Comparison of ENCODE assay signal across 1 cellular context in the genomic region with DNA sequence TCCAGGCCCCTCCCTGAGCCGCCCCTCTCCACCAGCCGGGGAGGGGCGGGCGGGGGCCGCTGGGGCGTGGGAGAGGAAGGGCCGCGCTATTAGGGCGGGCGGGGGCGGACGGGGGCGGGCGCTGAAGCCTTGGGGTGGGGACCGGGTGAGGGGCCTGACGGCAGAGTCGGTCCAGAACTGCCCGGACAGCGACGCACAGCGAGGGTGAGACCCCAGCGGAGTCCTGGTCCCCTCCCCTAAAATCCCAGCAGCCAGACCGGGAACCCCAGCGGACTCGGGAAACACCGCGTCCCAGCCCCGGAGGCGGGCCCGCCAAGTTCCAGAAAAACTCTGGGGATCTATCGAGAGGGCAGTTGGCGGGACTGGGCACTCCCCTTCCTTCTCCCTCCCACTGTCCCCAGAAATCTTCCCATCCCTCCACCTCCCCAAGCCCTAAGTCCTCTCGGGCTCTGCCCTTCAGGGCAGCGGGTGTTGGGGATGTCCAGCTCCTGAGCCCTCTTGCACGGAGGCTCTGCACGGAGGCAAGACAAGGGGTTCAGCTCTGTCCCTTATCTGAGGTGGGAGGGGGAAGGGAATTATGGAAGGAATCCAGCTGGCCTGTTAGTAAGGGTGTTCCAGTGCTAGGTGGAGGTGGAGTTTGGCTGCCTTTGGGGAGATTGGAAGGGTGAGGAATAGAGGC.
TF ChIP-seq lines count a peak whose summit lies in the region.

A gene with protein sequence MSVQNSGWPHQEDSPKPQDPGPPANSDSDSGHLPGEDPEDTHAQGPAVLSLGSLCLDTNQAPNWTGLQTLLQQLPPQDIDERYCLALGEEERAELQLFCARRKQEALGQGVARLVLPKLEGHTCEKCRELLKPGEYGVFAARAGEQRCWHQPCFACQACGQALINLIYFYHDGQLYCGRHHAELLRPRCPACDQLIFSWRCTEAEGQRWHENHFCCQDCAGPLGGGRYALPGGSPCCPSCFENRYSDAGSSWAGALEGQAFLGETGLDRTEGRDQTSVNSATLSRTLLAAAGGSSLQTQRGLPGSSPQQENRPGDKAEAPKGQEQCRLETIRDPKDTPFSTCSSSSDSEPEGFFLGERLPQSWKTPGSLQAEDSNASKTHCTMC (plus strand): TSS at position 160 of the 679 bp plus-strand sequence. CDS start 2,692 bp downstream, outside the sequence.

TF ChIP-seq in H1, 55 proteins besides CTCF, POLR2A, EP300 and RAD21:
- TF ChIP-seq TAF7 (optimal IDR thresholded peaks at IDR 0.05; ENCODE audit: borderline replicate concordance, low read depth, low read length), result no peak
- no peak for TF ChIP-seq POLR2AphosphoS5 (IDR thresholded peaks at IDR 0.05; ENCODE audit: low read depth, low read length)
- no peak for TF ChIP-seq BRCA1 (IDR thresholded peaks at IDR 0.05; ENCODE audit: low read depth, low read length)
- no peak for TF ChIP-seq CEBPB (IDR thresholded peaks at IDR 0.05; ENCODE audit: low read depth, low read length)
- no peak for TF ChIP-seq PHF8 (conservative IDR thresholded peaks at IDR 0.05; ENCODE audit: low read depth, low read length)
- TF ChIP-seq RFX5 (IDR thresholded peaks at IDR 0.05; ENCODE audit: borderline replicate concordance, low read depth, low read length), result no peak
- no peak for TF ChIP-seq TCF12 (IDR thresholded peaks at IDR 0.05; ENCODE audit: low read depth, low read length)
- TF ChIP-seq BACH1 (IDR thresholded peaks at IDR 0.05; ENCODE audit: low read length), result no peak
- no peak for TF ChIP-seq YY1 (IDR thresholded peaks at IDR 0.05; ENCODE audit: low read depth, low read length)
- TF ChIP-seq, protein P1, sequence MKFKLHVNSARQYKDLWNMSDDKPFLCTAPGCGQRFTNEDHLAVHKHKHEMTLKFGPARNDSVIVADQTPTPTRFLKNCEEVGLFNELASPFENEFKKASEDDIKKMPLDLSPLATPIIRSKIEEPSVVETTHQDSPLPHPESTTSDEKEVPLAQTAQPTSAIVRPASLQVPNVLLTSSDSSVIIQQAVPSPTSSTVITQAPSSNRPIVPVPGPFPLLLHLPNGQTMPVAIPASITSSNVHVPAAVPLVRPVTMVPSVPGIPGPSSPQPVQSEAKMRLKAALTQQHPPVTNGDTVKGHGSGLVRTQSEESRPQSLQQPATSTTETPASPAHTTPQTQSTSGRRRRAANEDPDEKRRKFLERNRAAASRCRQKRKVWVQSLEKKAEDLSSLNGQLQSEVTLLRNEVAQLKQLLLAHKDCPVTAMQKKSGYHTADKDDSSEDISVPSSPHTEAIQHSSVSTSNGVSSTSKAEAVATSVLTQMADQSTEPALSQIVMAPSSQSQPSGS (IDR thresholded peaks at IDR 0.05; ENCODE audit: low read length), result no peak
- peak; percentile 41; the same call in 1 of the 2 replicates for TF ChIP-seq SUZ12 (IDR thresholded peaks at IDR 0.05; ENCODE audit: low read length)
- TF ChIP-seq NRF1 (IDR thresholded peaks at IDR 0.05; ENCODE audit: low read depth, low read length), result no peak
- no peak for TF ChIP-seq SIRT6 (IDR thresholded peaks at IDR 0.05; ENCODE audit: low read length)
- TF ChIP-seq TBP (IDR thresholded peaks at IDR 0.05; ENCODE audit: low read depth, low read length), result no peak
- no peak for TF ChIP-seq TEAD4 (IDR thresholded peaks at IDR 0.05; ENCODE audit: low read depth, low read length)
- TF ChIP-seq FOSL1 (IDR thresholded peaks at IDR 0.05; ENCODE audit: insufficient read depth, low read depth, low read length), result no peak
- TF ChIP-seq, protein P2, sequence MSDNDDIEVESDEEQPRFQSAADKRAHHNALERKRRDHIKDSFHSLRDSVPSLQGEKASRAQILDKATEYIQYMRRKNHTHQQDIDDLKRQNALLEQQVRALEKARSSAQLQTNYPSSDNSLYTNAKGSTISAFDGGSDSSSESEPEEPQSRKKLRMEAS (IDR thresholded peaks at IDR 0.05), result no peak
- no peak for TF ChIP-seq EZH2 (IDR thresholded peaks at IDR 0.05; ENCODE audit: low read depth, low read length, severe bottlenecking)
- TF ChIP-seq, protein P3, sequence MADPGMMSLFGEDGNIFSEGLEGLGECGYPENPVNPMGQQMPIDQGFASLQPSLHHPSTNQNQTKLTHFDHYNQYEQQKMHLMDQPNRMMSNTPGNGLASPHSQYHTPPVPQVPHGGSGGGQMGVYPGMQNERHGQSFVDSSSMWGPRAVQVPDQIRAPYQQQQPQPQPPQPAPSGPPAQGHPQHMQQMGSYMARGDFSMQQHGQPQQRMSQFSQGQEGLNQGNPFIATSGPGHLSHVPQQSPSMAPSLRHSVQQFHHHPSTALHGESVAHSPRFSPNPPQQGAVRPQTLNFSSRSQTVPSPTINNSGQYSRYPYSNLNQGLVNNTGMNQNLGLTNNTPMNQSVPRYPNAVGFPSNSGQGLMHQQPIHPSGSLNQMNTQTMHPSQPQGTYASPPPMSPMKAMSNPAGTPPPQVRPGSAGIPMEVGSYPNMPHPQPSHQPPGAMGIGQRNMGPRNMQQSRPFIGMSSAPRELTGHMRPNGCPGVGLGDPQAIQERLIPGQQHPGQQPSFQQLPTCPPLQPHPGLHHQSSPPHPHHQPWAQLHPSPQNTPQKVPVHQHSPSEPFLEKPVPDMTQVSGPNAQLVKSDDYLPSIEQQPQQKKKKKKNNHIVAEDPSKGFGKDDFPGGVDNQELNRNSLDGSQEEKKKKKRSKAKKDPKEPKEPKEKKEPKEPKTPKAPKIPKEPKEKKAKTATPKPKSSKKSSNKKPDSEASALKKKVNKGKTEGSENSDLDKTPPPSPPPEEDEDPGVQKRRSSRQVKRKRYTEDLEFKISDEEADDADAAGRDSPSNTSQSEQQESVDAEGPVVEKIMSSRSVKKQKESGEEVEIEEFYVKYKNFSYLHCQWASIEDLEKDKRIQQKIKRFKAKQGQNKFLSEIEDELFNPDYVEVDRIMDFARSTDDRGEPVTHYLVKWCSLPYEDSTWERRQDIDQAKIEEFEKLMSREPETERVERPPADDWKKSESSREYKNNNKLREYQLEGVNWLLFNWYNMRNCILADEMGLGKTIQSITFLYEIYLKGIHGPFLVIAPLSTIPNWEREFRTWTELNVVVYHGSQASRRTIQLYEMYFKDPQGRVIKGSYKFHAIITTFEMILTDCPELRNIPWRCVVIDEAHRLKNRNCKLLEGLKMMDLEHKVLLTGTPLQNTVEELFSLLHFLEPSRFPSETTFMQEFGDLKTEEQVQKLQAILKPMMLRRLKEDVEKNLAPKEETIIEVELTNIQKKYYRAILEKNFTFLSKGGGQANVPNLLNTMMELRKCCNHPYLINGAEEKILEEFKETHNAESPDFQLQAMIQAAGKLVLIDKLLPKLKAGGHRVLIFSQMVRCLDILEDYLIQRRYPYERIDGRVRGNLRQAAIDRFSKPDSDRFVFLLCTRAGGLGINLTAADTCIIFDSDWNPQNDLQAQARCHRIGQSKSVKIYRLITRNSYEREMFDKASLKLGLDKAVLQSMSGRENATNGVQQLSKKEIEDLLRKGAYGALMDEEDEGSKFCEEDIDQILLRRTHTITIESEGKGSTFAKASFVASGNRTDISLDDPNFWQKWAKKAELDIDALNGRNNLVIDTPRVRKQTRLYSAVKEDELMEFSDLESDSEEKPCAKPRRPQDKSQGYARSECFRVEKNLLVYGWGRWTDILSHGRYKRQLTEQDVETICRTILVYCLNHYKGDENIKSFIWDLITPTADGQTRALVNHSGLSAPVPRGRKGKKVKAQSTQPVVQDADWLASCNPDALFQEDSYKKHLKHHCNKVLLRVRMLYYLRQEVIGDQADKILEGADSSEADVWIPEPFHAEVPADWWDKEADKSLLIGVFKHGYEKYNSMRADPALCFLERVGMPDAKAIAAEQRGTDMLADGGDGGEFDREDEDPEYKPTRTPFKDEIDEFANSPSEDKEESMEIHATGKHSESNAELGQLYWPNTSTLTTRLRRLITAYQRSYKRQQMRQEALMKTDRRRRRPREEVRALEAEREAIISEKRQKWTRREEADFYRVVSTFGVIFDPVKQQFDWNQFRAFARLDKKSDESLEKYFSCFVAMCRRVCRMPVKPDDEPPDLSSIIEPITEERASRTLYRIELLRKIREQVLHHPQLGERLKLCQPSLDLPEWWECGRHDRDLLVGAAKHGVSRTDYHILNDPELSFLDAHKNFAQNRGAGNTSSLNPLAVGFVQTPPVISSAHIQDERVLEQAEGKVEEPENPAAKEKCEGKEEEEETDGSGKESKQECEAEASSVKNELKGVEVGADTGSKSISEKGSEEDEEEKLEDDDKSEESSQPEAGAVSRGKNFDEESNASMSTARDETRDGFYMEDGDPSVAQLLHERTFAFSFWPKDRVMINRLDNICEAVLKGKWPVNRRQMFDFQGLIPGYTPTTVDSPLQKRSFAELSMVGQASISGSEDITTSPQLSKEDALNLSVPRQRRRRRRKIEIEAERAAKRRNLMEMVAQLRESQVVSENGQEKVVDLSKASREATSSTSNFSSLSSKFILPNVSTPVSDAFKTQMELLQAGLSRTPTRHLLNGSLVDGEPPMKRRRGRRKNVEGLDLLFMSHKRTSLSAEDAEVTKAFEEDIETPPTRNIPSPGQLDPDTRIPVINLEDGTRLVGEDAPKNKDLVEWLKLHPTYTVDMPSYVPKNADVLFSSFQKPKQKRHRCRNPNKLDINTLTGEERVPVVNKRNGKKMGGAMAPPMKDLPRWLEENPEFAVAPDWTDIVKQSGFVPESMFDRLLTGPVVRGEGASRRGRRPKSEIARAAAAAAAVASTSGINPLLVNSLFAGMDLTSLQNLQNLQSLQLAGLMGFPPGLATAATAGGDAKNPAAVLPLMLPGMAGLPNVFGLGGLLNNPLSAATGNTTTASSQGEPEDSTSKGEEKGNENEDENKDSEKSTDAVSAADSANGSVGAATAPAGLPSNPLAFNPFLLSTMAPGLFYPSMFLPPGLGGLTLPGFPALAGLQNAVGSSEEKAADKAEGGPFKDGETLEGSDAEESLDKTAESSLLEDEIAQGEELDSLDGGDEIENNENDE (IDR thresholded peaks at IDR 0.05; ENCODE audit: insufficient replicate concordance, low read length), result no peak
- TF ChIP-seq, protein P4, sequence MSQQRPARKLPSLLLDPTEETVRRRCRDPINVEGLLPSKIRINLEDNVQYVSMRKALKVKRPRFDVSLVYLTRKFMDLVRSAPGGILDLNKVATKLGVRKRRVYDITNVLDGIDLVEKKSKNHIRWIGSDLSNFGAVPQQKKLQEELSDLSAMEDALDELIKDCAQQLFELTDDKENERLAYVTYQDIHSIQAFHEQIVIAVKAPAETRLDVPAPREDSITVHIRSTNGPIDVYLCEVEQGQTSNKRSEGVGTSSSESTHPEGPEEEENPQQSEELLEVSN (IDR thresholded peaks at IDR 0.05), result no peak
- peak; percentile 95 for TF ChIP-seq KDM4A (IDR thresholded peaks at IDR 0.05; ENCODE audit: low read depth, low read length, severe bottlenecking)
- TF ChIP-seq, protein P5, sequence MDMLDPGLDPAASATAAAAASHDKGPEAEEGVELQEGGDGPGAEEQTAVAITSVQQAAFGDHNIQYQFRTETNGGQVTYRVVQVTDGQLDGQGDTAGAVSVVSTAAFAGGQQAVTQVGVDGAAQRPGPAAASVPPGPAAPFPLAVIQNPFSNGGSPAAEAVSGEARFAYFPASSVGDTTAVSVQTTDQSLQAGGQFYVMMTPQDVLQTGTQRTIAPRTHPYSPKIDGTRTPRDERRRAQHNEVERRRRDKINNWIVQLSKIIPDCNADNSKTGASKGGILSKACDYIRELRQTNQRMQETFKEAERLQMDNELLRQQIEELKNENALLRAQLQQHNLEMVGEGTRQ (IDR thresholded peaks at IDR 0.05; ENCODE audit: low read length), result no peak
- TF ChIP-seq SP4 (IDR thresholded peaks at IDR 0.05; ENCODE audit: low read length), result no peak
- no peak for TF ChIP-seq NANOG (IDR thresholded peaks at IDR 0.05; ENCODE audit: insufficient read depth, low read depth, low read length, poor library complexity, severe bottlenecking)
- no peak for TF ChIP-seq MAFK (IDR thresholded peaks at IDR 0.05; ENCODE audit: low read depth, low read length)
- no peak for TF ChIP-seq SP2 (IDR thresholded peaks at IDR 0.05; ENCODE audit: low read length)
- TF ChIP-seq CHD1 (IDR thresholded peaks at IDR 0.05; ENCODE audit: low read depth, low read length), result no peak
- TF ChIP-seq RBBP5 (IDR thresholded peaks at IDR 0.05; ENCODE audit: borderline replicate concordance, low read depth, low read length), result no peak
- TF ChIP-seq ZNF274 (IDR thresholded peaks at IDR 0.05; ENCODE audit: borderline replicate concordance, extremely low read depth, low read length), result no peak
- TF ChIP-seq, protein P6, sequence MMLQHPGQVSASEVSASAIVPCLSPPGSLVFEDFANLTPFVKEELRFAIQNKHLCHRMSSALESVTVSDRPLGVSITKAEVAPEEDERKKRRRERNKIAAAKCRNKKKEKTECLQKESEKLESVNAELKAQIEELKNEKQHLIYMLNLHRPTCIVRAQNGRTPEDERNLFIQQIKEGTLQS (IDR thresholded peaks at IDR 0.05; ENCODE audit: insufficient read depth, low read depth, low read length), result no peak
- 0 out of 2 replicates have a peak, but pooled peaks have one; percentile 1 for TF ChIP-seq TAF1 (IDR thresholded peaks at IDR 0.05; ENCODE audit: low read depth, low read length)
- no peak for TF ChIP-seq CTBP2 (IDR thresholded peaks at IDR 0.05; ENCODE audit: borderline replicate concordance, insufficient read depth, insufficient read length, low read length)
- TF ChIP-seq GTF2F1 (IDR thresholded peaks at IDR 0.05; ENCODE audit: borderline replicate concordance, low read depth, low read length), result no peak
- peak; percentile 10 for TF ChIP-seq ASH2L (IDR thresholded peaks at IDR 0.05; ENCODE audit: low read length)
- TF ChIP-seq SRF (IDR thresholded peaks at IDR 0.05; ENCODE audit: low read depth, low read length), result no peak
- peak in 1 of 2 experiments; percentile 22; a peak in 1 of 4 replicates for TF ChIP-seq SIN3A (conservative IDR thresholded peaks at IDR 0.05 in 1 of 2, IDR thresholded peaks at IDR 0.05 in 1 of 2; ENCODE audit: low read depth in 1 of 2, low read length in 2 of 2)
- TF ChIP-seq SP1 (IDR thresholded peaks at IDR 0.05; ENCODE audit: low read depth, low read length), result no peak
- TF ChIP-seq BCL11A (IDR thresholded peaks at IDR 0.05; ENCODE audit: low read depth in 2 of 2, low read length in 2 of 2), result no peak
- no peak for TF ChIP-seq KDM5A (IDR thresholded peaks at IDR 0.05; ENCODE audit: low read length)
- TF ChIP-seq JUND (IDR thresholded peaks at IDR 0.05; ENCODE audit: low read length), result no peak
- no peak for TF ChIP-seq RNF2 (IDR thresholded peaks at IDR 0.05; ENCODE audit: borderline replicate concordance, low read depth, low read length, missing control alignments, poor library complexity, severe bottlenecking)
- TF ChIP-seq SAP30 (IDR thresholded peaks at IDR 0.05; ENCODE audit: insufficient read depth, insufficient replicate concordance, low read length), result no peak
- no peak for TF ChIP-seq CHD2 (IDR thresholded peaks at IDR 0.05; ENCODE audit: low read length)
- no peak for TF ChIP-seq JUN (IDR thresholded peaks at IDR 0.05; ENCODE audit: low read depth, low read length)
- TF ChIP-seq SIX5 (IDR thresholded peaks at IDR 0.05; ENCODE audit: low read depth, low read length), result no peak
- no peak for TF ChIP-seq CBX5 (IDR thresholded peaks at IDR 0.05; ENCODE audit: low read depth, low read length)
- no peak for TF ChIP-seq HDAC6 (IDR thresholded peaks at IDR 0.05; ENCODE audit: low read depth, low read length)
- TF ChIP-seq POU5F1 (IDR thresholded peaks at IDR 0.05; ENCODE audit: low read depth, low read length), result no peak
- TF ChIP-seq EGR1 (IDR thresholded peaks at IDR 0.05; ENCODE audit: borderline replicate concordance, low read depth, low read length), result peak; percentile 52; the same call in 1 of the 2 replicates
- TF ChIP-seq GABPA (IDR thresholded peaks at IDR 0.05; ENCODE audit: borderline replicate concordance, insufficient read depth, low read length), result no peak
TF ChIP-seq in H1: peak in this region for 6.
